Comparison of ENCODE assay signal across 1 cellular context in the genomic region with DNA sequence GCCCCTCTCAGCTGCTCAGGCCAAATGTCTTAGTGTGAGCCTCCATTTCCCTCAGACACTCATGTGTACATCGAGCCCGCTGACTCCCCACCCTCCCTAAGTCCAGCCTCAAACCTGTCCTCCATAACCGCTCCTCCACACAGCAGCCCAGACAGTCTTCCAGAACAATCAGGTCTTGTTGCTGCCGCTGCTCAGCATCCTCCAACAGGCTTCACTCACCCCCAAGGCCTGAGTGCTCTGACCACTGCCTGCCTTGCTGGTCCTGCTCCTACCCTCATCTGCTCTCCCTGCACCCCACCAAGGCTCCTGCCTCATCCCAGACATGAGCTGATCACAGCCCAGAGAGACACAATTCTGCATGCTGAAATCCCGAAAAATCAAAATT.
TF ChIP-seq lines count a peak whose summit lies in the region.

No MANE protein-coding gene starts in this region.

TF ChIP-seq in K562, 482 proteins besides CTCF, POLR2A, EP300 and RAD21:
- peak; percentile 55; the same call in 1 of the 2 replicates for TF ChIP-seq POLR2G (IDR thresholded peaks at IDR 0.05; ENCODE audit: low read depth, low read length)
- TF ChIP-seq, protein P1, sequence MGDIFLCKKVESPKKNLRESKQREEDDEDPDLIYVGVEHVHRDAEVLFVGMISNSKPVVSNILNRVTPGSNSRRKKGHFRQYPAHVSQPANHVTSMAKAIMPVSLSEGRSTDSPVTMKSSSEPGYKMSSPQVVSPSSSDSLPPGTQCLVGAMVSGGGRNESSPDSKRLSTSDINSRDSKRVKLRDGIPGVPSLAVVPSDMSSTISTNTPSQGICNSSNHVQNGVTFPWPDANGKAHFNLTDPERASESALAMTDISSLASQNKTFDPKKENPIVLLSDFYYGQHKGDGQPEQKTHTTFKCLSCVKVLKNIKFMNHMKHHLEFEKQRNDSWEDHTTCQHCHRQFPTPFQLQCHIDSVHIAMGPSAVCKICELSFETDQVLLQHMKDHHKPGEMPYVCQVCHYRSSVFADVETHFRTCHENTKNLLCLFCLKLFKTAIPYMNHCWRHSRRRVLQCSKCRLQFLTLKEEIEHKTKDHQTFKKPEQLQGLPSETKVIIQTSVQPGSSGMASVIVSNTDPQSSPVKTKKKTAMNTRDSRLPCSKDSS (IDR thresholded peaks at IDR 0.05; ENCODE audit: low read depth, partially characterized antibody) = no peak
